In the genomic region with DNA sequence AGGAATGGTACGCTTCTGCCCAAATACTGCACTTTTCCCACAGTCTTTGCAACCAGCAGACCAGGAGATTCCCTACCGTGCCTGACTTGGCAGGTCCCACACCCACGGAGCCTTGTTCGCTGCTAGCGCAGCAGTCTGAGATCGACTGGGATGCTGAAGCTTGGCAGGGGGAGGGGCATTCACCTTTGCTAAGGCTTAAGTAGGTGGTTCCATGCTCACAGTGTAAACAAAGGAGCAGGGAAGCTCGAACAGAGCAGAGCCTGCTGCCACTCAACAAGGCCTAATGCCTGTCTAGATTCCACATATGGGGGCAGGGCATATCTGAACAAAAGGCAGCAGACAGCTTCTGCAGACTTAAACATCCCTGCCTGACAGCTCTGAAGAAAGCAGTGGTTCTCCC, we compare ENCODE assay signal across 19 cellular contexts.
"Had no signal": no experiment of that assay in that cellular context is flagged by ENCODE, and none has a peak within 500 bp of the region (broad histone marks: within the 10 kb centered on the region; RNA-seq: fewer than 3 reads in every experiment).

No MANE protein-coding gene starts in this region.

- H3K27ac ChIP-seq: colonic mucosa, epithelial cell of prostate, esophagus muscularis mucosa, foreskin keratinocyte, gastroesophageal sphincter, heart right ventricle, left lung, lower lobe of right lung had no signal

- DNase-seq: colonic mucosa; cortex of kidney; effector CD8-positive, alpha-beta T cell; effector memory CD8-positive, alpha-beta T cell; endodermal cell; erythroblast; foreskin keratinocyte; heart right ventricle; hippocampal formation; left cardiac atrium; left lung; left ventricle myocardium superior; lower lobe of right lung; mesenchymal stem cell; mucosa of descending colon; naive B cell had no signal

- ATAC-seq: effector memory CD8-positive, alpha-beta T cell; foreskin keratinocyte; gastroesophageal sphincter; heart right ventricle; left cardiac atrium; left lung; left ventricle myocardium superior; lower lobe of right lung; mucosa of descending colon had no signal
